In the genomic region with DNA sequence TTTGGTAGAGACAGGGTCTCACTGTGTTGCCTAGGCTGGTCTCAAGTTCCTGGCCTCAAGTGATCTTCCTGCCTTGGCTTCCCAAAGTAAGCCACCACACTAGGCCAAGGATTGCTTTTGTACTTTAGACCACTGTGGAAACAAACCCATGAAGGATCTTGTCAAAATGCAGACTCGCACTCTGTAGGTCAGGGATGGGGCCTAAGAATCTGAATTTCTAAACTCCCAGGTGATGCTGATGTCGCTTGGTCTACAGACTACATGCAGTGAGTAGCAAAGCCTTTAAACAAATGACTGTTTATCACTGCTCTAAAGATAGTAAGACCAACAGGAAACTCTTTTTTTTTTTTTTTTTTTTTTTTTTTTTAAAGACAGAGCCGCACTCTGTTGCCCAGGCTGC, we compare ENCODE assay signal across 9 cellular contexts. TPM values are rescaled to one million over a fixed set of nuclear protein-coding genes. Genes with fewer than 3 reads are reported as not detected.
DNase-seq lines count a peak whose midpoint lies in the region; ATAC-seq, FAIRE-seq and TF ChIP-seq lines count a peak whose summit lies in the region.
"Had no signal": no experiment of that assay in that cellular context is flagged by ENCODE, and none has a peak within 500 bp of the region (broad histone marks: within the 10 kb centered on the region; RNA-seq: fewer than 3 reads in every experiment).

No MANE protein-coding gene starts in this region.

- FAIRE-seq in GM12892 (lab: Jason Lieb, UNC), result peak; percentile 76

- TF ChIP-seq CTCF in GM20000 (IDR thresholded peaks at IDR 0.05; ENCODE audit: extremely low read depth, missing control alignments) (no peak), dorsolateral prefrontal cortex (IDR thresholded peaks at IDR 0.05 in 54 of 56, conservative IDR thresholded peaks at IDR 0.05 in 2 of 56; ENCODE audit: low read depth in 1 of 56, partially characterized antibody in 56 of 56) (no peak)

- peak; percentile 73 for ATAC-seq in HG03280 (IDR thresholded peaks at IDR 0.05; ENCODE audit: unreplicated experiment)

- H3K27me3 ChIP-seq in dorsolateral prefrontal cortex, result no peaks in the 10 kb centered on the region

- DNase-seq in GM12892 (ENCODE audit: insufficient read length), result no peak
- peak; percentile 43 for DNase-seq in GM20000 (ENCODE audit: low spot score)
- no peak for DNase-seq in epithelial cell of prostate (ENCODE audit: low read depth, low spot score)
- no peak for DNase-seq in NCI-H524 (lab: John Stamatoyannopoulos, UW)
- no peak for DNase-seq in stimulated activated CD4-positive, alpha-beta T cell treated with anti-CD3 and anti-CD28 coated beads, Interleukin-1b, Interleukin-23, amount 100 ng/mL, for 48 hours
- no peak for DNase-seq in dorsolateral prefrontal cortex
- no peak for DNase-seq in NCI-H2081 treated with DMSO at 0.1 percent for 48 hours (lab: John Stamatoyannopoulos, UW)
- DNase-seq: NCI-H1930 had no signal

- H3K27ac ChIP-seq in epithelial cell of prostate (peak overlapping the region; percentile 9), dorsolateral prefrontal cortex (peak overlapping the region in 1 of 59 donors; percentile 6)

- no peak overlapping the region for H3K4me3 ChIP-seq in dorsolateral prefrontal cortex

- intact Hi-C loops in dorsolateral prefrontal cortex (cut with DNase I), result no loop called here

- no peak for TF ChIP-seq POLR2A in GM12892 (IDR thresholded peaks at IDR 0.05; ENCODE audit: low read depth, low read length)

RNA-seq across cellular contexts. Expression of gene MUTYH, which starts 54.1 kb away (rescaled TPM):
- 18.9 TPM for polyA plus RNA-seq in GM12892 (2012; ENCODE audit: missing spikeins)
- 10 to 100 TPM; 18.4 to 56.7 (median 33.5) TPM for total RNA-seq in dorsolateral prefrontal cortex

RNA-seq across cellular contexts. Expression of gene TOE1, which starts 54.4 kb away (rescaled TPM):
- 11.9 TPM for polyA plus RNA-seq in GM12892 (2012; ENCODE audit: missing spikeins)
- 10 to 100 TPM in 8 of 120 experiments, 1 to 10 TPM in 112; 3.3 to 10.9 (median 7.1) TPM for total RNA-seq in dorsolateral prefrontal cortex
